22 cellular contexts compared by ENCODE assay signal in the genomic region with DNA sequence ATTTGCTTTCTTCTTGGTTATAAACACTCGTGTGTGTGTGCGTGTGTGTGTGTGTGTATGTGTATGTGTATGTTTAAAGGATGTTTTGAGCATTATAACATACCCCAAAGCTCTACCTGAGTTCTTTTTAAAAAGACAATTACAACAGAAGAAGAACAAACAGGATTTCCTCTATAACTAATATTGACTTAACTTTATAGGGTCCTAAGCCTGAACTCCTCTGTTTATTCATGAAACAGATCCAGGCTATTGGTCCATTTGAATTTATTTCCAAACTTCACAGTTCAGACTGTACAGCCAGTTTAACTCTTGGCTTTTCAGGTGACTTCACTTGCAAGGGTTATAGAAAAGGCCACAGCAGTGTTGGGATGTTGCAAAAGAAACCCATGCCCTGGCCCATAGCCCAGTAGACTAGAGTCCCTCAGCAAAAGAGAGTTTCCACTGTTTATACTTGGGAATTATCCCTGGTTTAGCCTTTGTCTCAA. TPM values are rescaled to one million over a fixed set of nuclear protein-coding genes. Genes with fewer than 3 reads are reported as not detected.
DNase-seq lines count a peak whose midpoint lies in the region; ATAC-seq and TF ChIP-seq lines count a peak whose summit lies in the region.
"Had no signal": no experiment of that assay in that cellular context is flagged by ENCODE, and none has a peak within 500 bp of the region (broad histone marks: within the 10 kb centered on the region; RNA-seq: fewer than 3 reads in every experiment).

No MANE protein-coding gene starts in this region.

- POLR2A ChIA-PET in CD8-positive, alpha-beta T cell (lab: Charles Lee): interaction anchor here (0.8 to 1.2 kb wide), 2 partner anchors 33 to 61 kb away, joined by 3 read pairs; no protein-coding TSS in a partner anchor
- POLR2A ChIA-PET in naive thymus-derived CD8-positive, alpha-beta T cell (lab: Charles Lee): interaction anchor here (4.6 kb wide), 1 partner anchor 24 kb away, joined by 44 read pairs; a partner anchor contains a TSS

- peaks cover 84% of the 10 kb centered on the region for H3K4me1 Mint-ChIP-seq in CD8-positive, alpha-beta T cell (ENCODE audit: low read depth)
- peaks cover 37 to 90% (median 79%) of the 10 kb centered on the region in 4 donors for H3K4me1 Mint-ChIP-seq in naive thymus-derived CD8-positive, alpha-beta T cell
- H3K4me1 Mint-ChIP-seq: brain had no signal

- no peaks in the 10 kb centered on the region for H3K27me3 Mint-ChIP-seq in CD8-positive, alpha-beta T cell (ENCODE audit: low read depth)
- no peaks in the 10 kb centered on the region for H3K27me3 Mint-ChIP-seq in naive thymus-derived CD8-positive, alpha-beta T cell
- H3K27me3 Mint-ChIP-seq: brain; CD8-positive, alpha-beta memory T cell; dendritic cell treated with granulocyte-macrophage colony-stimulating factor and Interleukin-4, amounts not matched to agents 40 ng/mL and 50 ng/mL, for 4 days; stimulated activated naive CD8-positive, alpha-beta T cell treated with anti-CD3 and anti-CD28 coated beads, Interleukin-15, amount 100 ng/mL, for 72 hours had no signal

- H3K4me3 ChIP-seq in CD8-positive, alpha-beta T cell (ENCODE audit: low read depth, low read length): no peak overlapping the region
- no peak overlapping the region for H3K4me3 ChIP-seq in fibroblast of villous mesenchyme (ENCODE audit: low read depth, low read length)

- no peaks in the 10 kb centered on the region for H3K9me3 ChIP-seq in CD8-positive, alpha-beta T cell (ENCODE audit: low read length)

- no peak for DNase-seq in CD8-positive, alpha-beta T cell
- peak; percentile 87 for DNase-seq in fibroblast of villous mesenchyme (ENCODE audit: low read depth)
- no peak for DNase-seq in naive thymus-derived CD8-positive, alpha-beta T cell
- DNase-seq in omental fat pad (ENCODE audit: low spot score): no peak
- DNase-seq in KG1 (lab: John Stamatoyannopoulos, UW): no peak
- DNase-seq: activated CD4-positive, alpha-beta T cell treated with anti-CD3 and anti-CD28 coated beads, Interleukin-2, amount 50 U/mL, for 4 hours; activated naive CD4-positive, alpha-beta T cell treated with anti-CD3 and anti-CD28 coated beads for 36 hours; activated T-cell treated with anti-CD3 and anti-CD28 coated beads, Interleukin-2, amount 50 U/mL, for 1 hour; CD8-positive, alpha-beta memory T cell; glutamatergic neuron; GOT3; IMR-90; NCI-H187; NCI-H345; stimulated activated naive CD8-positive, alpha-beta T cell treated with anti-CD3 and anti-CD28 coated beads, Interleukin-15, amount 100 ng/mL, for 72 hours; SW 1271 had no signal

- H3K4me1 ChIP-seq in CD8-positive, alpha-beta T cell (ENCODE audit: insufficient read depth, low read length): peaks cover 33% of the 10 kb centered on the region

- CTCF ChIA-PET in CD8-positive, alpha-beta T cell (lab: Charles Lee): interaction anchor here (0.7 to 1.6 kb wide), 2 partner anchors 25 to 83 kb away, joined by 3 to 4 read pairs; no protein-coding TSS in a partner anchor

- H3K9me3 Mint-ChIP-seq in CD8-positive, alpha-beta T cell: no peaks in the 10 kb centered on the region
- peaks cover 0 to 4% (median 0%) of the 10 kb centered on the region in 9 donors for H3K9me3 Mint-ChIP-seq in naive thymus-derived CD8-positive, alpha-beta T cell
- H3K9me3 Mint-ChIP-seq: activated naive CD4-positive, alpha-beta T cell treated with anti-CD3 and anti-CD28 coated beads for 36 hours; brain; CD8-positive, alpha-beta memory T cell; dendritic cell treated with granulocyte-macrophage colony-stimulating factor and Interleukin-4, amounts not matched to agents 40 ng/mL and 50 ng/mL, for 4 days; stimulated activated naive CD8-positive, alpha-beta T cell treated with anti-CD3 and anti-CD28 coated beads, Interleukin-15, amount 100 ng/mL, for 72 hours had no signal

- intact Hi-C loops in CD8-positive, alpha-beta T cell (cut with DNase I, micrococcal nuclease): loop anchor here in 1 of 2 experiments (5.0 kb wide), 1 partner anchor 287 kb away; no protein-coding TSS in a partner anchor

- no peaks in the 10 kb centered on the region for H3K27me3 ChIP-seq in CD8-positive, alpha-beta T cell (ENCODE audit: insufficient read depth, low read length)

- no peaks in the 10 kb centered on the region for H3K36me3 ChIP-seq in CD8-positive, alpha-beta T cell (ENCODE audit: insufficient read depth, low read length)

- no peak overlapping the region for H3K4me3 Mint-ChIP-seq in CD8-positive, alpha-beta T cell
- peak overlapping the region in 1 of 10 donors; percentile 7 for H3K4me3 Mint-ChIP-seq in naive thymus-derived CD8-positive, alpha-beta T cell
- H3K4me3 Mint-ChIP-seq: activated naive CD4-positive, alpha-beta T cell treated with anti-CD3 and anti-CD28 coated beads for 36 hours; brain; CD8-positive, alpha-beta memory T cell; dendritic cell treated with granulocyte-macrophage colony-stimulating factor and Interleukin-4, amounts not matched to agents 40 ng/mL and 50 ng/mL, for 4 days; stimulated activated naive CD8-positive, alpha-beta T cell treated with anti-CD3 and anti-CD28 coated beads, Interleukin-15, amount 100 ng/mL, for 72 hours had no signal

- ATAC-seq in CD8-positive, alpha-beta T cell: no peak
- ATAC-seq in naive thymus-derived CD8-positive, alpha-beta T cell: no peak
- ATAC-seq in omental fat pad (ENCODE audit: low FRiP score) (no peak), GM19467 (IDR thresholded peaks at IDR 0.05; ENCODE audit: unreplicated experiment) (no peak), HG02623 (IDR thresholded peaks at IDR 0.05; ENCODE audit: unreplicated experiment) (no peak)
- ATAC-seq: stimulated activated naive CD8-positive, alpha-beta T cell treated with anti-CD3 and anti-CD28 coated beads, Interleukin-15, amount 100 ng/mL, for 72 hours had no signal

- no peak for TF ChIP-seq CTCF in CD8-positive, alpha-beta T cell (IDR thresholded peaks at IDR 0.05)
- TF ChIP-seq CTCF in VCaP (conservative IDR thresholded peaks at IDR 0.05) (no peak), fibroblast of villous mesenchyme (IDR thresholded peaks at IDR 0.05; ENCODE audit: insufficient read depth, low read depth, low read length) (no peak), omental fat pad (IDR thresholded peaks at IDR 0.05) (no peak)

- peak overlapping the region; percentile 61 for H3K27ac Mint-ChIP-seq in CD8-positive, alpha-beta T cell
- H3K27ac Mint-ChIP-seq in naive thymus-derived CD8-positive, alpha-beta T cell: peak overlapping the region in 7 of 10 donors; percentile 9 to 86 (median 60)
- H3K27ac Mint-ChIP-seq: activated naive CD4-positive, alpha-beta T cell treated with anti-CD3 and anti-CD28 coated beads for 36 hours; brain; dendritic cell treated with granulocyte-macrophage colony-stimulating factor and Interleukin-4, amounts not matched to agents 40 ng/mL and 50 ng/mL, for 4 days; stimulated activated naive CD8-positive, alpha-beta T cell treated with anti-CD3 and anti-CD28 coated beads, Interleukin-15, amount 100 ng/mL, for 72 hours had no signal

- H3K36me3 Mint-ChIP-seq in CD8-positive, alpha-beta T cell: peaks cover 25% of the 10 kb centered on the region
- peaks cover 0 to 26% (median 19%) of the 10 kb centered on the region in 3 donors for H3K36me3 Mint-ChIP-seq in naive thymus-derived CD8-positive, alpha-beta T cell
- H3K36me3 Mint-ChIP-seq: brain had no signal

- no peak overlapping the region for H3K27ac ChIP-seq in CD8-positive, alpha-beta T cell (ENCODE audit: low read depth, low read length)
- H3K27ac ChIP-seq in VCaP: peak overlapping the region; percentile 84
- H3K27ac ChIP-seq: RWPE1 had no signal

RNA-seq across cellular contexts. Expression of a gene that starts 23.5 kb away (rescaled TPM):
- total RNA-seq in CD8-positive, alpha-beta T cell: 100 to 1,000 TPM; 144 to 146 TPM
- total RNA-seq in fibroblast of villous mesenchyme (0.32 and 0.43 TPM in 2 replicates), omental fat pad (100 to 1,000 TPM in 1 of 4 donors, 10 to 100 TPM in 3; 83.7 to 194 (median 94.5) TPM)
- total RNA-seq in naive thymus-derived CD8-positive, alpha-beta T cell: 100 to 1,000 TPM; 228 to 240 TPM
- polyA plus RNA-seq in naive thymus-derived CD8-positive, alpha-beta T cell: 100 to 1,000 TPM in 1 of 3 donors, 10 to 100 TPM in 2; 59.2 to 127 (median 74.8) TPM

Comparison
In these comparisons a context has a peak if more than half of its experiments do, and no peak if none do; other contexts are left out.
1. RNA of a gene that starts 23.5 kb away (total RNA-seq): 228 to 240 TPM in naive thymus-derived CD8-positive, alpha-beta T cell, 144 to 146 TPM in CD8-positive, alpha-beta T cell and 83.7 to 194 TPM in omental fat pad; 0.32 to 0.43 TPM in fibroblast of villous mesenchyme; every median in the first group is over 10 times any median in the second.